In the genomic region with DNA sequence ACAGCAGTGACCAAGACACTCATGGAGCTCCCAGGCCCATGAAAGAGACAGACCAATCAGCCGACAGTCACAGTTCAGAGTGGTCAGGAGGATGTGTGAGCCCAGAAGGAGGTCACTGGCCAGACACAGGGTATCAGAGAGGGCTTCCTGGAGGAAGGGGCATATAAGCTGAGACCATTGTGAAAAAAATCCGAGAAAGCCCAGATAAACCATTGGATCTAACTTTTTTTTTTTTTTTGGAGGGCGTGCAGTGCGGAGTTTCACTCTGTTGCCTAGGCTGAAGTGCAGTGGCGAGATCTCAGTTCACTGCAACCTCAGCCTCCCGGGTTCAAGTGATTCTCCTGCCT, we compare ENCODE assay signal across 1 cellular context.
TF ChIP-seq lines count a peak whose summit lies in the region.

No MANE protein-coding gene starts in this region.

TF ChIP-seq in endothelial cell of umbilical vein, 7 proteins besides CTCF, POLR2A, EP300 and RAD21:
- TF ChIP-seq EZH2 (IDR thresholded peaks at IDR 0.05; ENCODE audit: borderline replicate concordance, low read depth, low read length, severe bottlenecking) (no peak), MYC (IDR thresholded peaks at IDR 0.05; ENCODE audit: low read depth, low read length) (no peak), FOS (IDR thresholded peaks at IDR 0.05; ENCODE audit: borderline replicate concordance, insufficient read depth, low read length) (no peak), POLR2AphosphoS5 (IDR thresholded peaks at IDR 0.05; ENCODE audit: insufficient read depth, low read depth, low read length) (no peak), GATA2 (IDR thresholded peaks at IDR 0.05; ENCODE audit: insufficient read depth, insufficient read length, low read depth, low read length) (no peak)
